In genomic region chr7:49773082-49773938, GRCh38 we compare ENCODE assay signal across 10 cellular contexts. TPM values are rescaled to one million over a fixed set of nuclear protein-coding genes. Genes with fewer than 3 reads are reported as not detected.
A peak's percentile ranks its signal among the peaks of the same experiment; 100 is the strongest.
DNase-seq lines count a peak whose midpoint lies in the region; ATAC-seq, FAIRE-seq and TF ChIP-seq lines count a peak whose summit lies in the region.
"Had no signal": no experiment of that assay in that cellular context is flagged by ENCODE, and none has a peak within 500 bp of the region (broad histone marks: within the 10 kb centered on the region; RNA-seq: fewer than 3 reads in every experiment).

TSS of gene VWC2 (plus strand) at chr7:49773638. CDS start at chr7:49775436, 1,798 bp downstream.

- H3K9me3 ChIP-seq in mucosa of descending colon, result no peaks in the 10 kb centered on the region

- no peaks in the 10 kb centered on the region for H3K9me3 Mint-ChIP-seq in activated T-cell treated with anti-CD3 and anti-CD28 coated beads, Interleukin-2, amount 50 U/mL, for 72 hours

- peak within 1 kb of the TSS; percentile 64 for H3K27ac Mint-ChIP-seq in activated T-cell treated with anti-CD3 and anti-CD28 coated beads, Interleukin-2, amount 50 U/mL, for 72 hours

- peaks cover 0 to 70% (median 26%) of the 10 kb centered on the region in 45 donors for H3K27me3 ChIP-seq in dorsolateral prefrontal cortex

- peaks cover 12% of the 10 kb centered on the region for H3K4me1 Mint-ChIP-seq in activated T-cell treated with anti-CD3 and anti-CD28 coated beads, Interleukin-2, amount 50 U/mL, for 72 hours (ENCODE audit: low read depth)

- H3K4me3 ChIP-seq in dorsolateral prefrontal cortex (peak within 1 kb of the TSS; percentile 38 to 75 (median 59)), mucosa of descending colon (no peak within 1 kb of the TSS)

- DNase-seq in activated T-cell treated with anti-CD3 and anti-CD28 coated beads, Interleukin-2, amount 50 U/mL, for 72 hours, result no peak
- DNase-seq in activated T-cell treated with anti-CD3 and anti-CD28 coated beads for 4 hours (no peak), dorsolateral prefrontal cortex (peak in 3 of 10 donors; percentile 49 to 66 (median 56)), mucosa of descending colon (peak in 1 of 3 donors; percentile 39), urothelium cell line (ENCODE audit: low spot score) (peak; percentile 42), glomerular visceral epithelial cell (ENCODE audit: extremely low spot score) (no peak), NCI-H187 treated with DMSO at 0.1 percent for 48 hours (lab: John Stamatoyannopoulos, UW) (no peak)
- no peak for DNase-seq in activated CD4-positive, CD25-positive, alpha-beta regulatory T cell (lab: John Stamatoyannopoulos, UW)
- DNase-seq: GOT3; stimulated activated naive CD4-positive, alpha-beta T cell had no signal

- intact Hi-C loops in dorsolateral prefrontal cortex (cut with DNase I), result no loop called here
- intact Hi-C loops in mucosa of descending colon (cut with DNase I, micrococcal nuclease), result no loop called here

- TF ChIP-seq CTCF in dorsolateral prefrontal cortex (IDR thresholded peaks at IDR 0.05 in 54 of 56, conservative IDR thresholded peaks at IDR 0.05 in 2 of 56; ENCODE audit: low read depth in 1 of 56, partially characterized antibody in 56 of 56) (no peak), mucosa of descending colon (IDR thresholded peaks at IDR 0.05) (no peak)

- H3K27ac ChIP-seq in dorsolateral prefrontal cortex, result peak within 1 kb of the TSS in 46 of 59 donors; percentile 1 to 84 (median 63)

- H3K36me3 Mint-ChIP-seq in activated T-cell treated with anti-CD3 and anti-CD28 coated beads, Interleukin-2, amount 50 U/mL, for 72 hours (ENCODE audit: insufficient read depth in 2 of 2), result peaks cover 3 to 4% of the 10 kb centered on the region in 2 donors

- no peaks in the 10 kb centered on the region for H3K36me3 ChIP-seq in mucosa of descending colon (ENCODE audit: low read depth)

- peaks cover 27% of the 10 kb centered on the region for H3K4me1 ChIP-seq in mucosa of descending colon (ENCODE audit: low read depth)

- peaks cover 71% of the 10 kb centered on the region for H3K27me3 Mint-ChIP-seq in activated T-cell treated with anti-CD3 and anti-CD28 coated beads, Interleukin-2, amount 50 U/mL, for 72 hours (ENCODE audit: low read depth)

- H3K4me3 Mint-ChIP-seq in activated T-cell treated with anti-CD3 and anti-CD28 coated beads, Interleukin-2, amount 50 U/mL, for 72 hours, result peak within 1 kb of the TSS; percentile 74 to 79

- FAIRE-seq in urothelium cell line (lab: Jason Lieb, UNC), result no peak

- ATAC-seq in activated T-cell treated with anti-CD3 and anti-CD28 coated beads, Interleukin-2, amount 50 U/mL, for 72 hours (replicated peaks in 1 of 2), result no peak
- ATAC-seq in mucosa of descending colon, result peak; percentile 36

RNA-seq across cellular contexts. Expression of gene VWC2, which starts in this region (rescaled TPM):
- not detected for total RNA-seq in activated T-cell treated with anti-CD3 and anti-CD28 coated beads, Interleukin-2, amount 50 U/mL, for 72 hours
- total RNA-seq in dorsolateral prefrontal cortex, result 1 to 10 TPM; 1.4 to 9.4 (median 4.8) TPM
- total RNA-seq in mucosa of descending colon, result under 1 TPM; 0.06 to 0.17 (median 0.14) TPM

Comparison
In these comparisons a context has a peak if more than half of its experiments do, and no peak if none do; other contexts are left out.
1. Peak in ATAC-seq in mucosa of descending colon; RNA of the gene not detected or under 1 TPM.